ENCODE assay signal across 8 cellular contexts in genomic region chr7:75639893-75640600, GRCh38.
DNase-seq lines count a peak whose midpoint lies in the region; ATAC-seq and TF ChIP-seq lines count a peak whose summit lies in the region.

No MANE protein-coding gene starts in this region.

- peak overlapping the region in 1 of 2 donors; percentile 68 for H3K4me3 ChIP-seq in CD4-positive, alpha-beta memory T cell (ENCODE audit: low read length in 2 of 2)
- peak overlapping the region; percentile 75 for H3K4me3 ChIP-seq in MM.1S (ENCODE audit: low read length)
- peak overlapping the region; percentile 60 for H3K4me3 ChIP-seq in choroid plexus epithelial cell (ENCODE audit: low read depth, low read length)
- peak overlapping the region; percentile 65 for H3K4me3 ChIP-seq in naive thymus-derived CD4-positive, alpha-beta T cell (ENCODE audit: low read length)

- intact Hi-C loops in CD4-positive, alpha-beta memory T cell (cut with micrococcal nuclease): no loop called here
- intact Hi-C loops in naive thymus-derived CD4-positive, alpha-beta T cell (cut with micrococcal nuclease): loop anchor here (5.0 to 10.0 kb wide), 2 partner anchors 113 to 185 kb away; no protein-coding TSS in a partner anchor

- H3K9me3 ChIP-seq in CD4-positive, alpha-beta memory T cell (ENCODE audit: control insufficient read depth in 1 of 2, low read length in 2 of 2): no peaks in the 10 kb centered on the region
- no peaks in the 10 kb centered on the region for H3K9me3 ChIP-seq in MM.1S (replicated peaks; ENCODE audit: insufficient read depth, low read length)
- peaks cover 0 to 3% (median 0%) of the 10 kb centered on the region in 3 experiments for H3K9me3 ChIP-seq in naive thymus-derived CD4-positive, alpha-beta T cell (ENCODE audit: control insufficient read depth in 2 of 3, low read length in 3 of 3)

- peak overlapping the region; percentile 84 to 93 (median 88) for H3K4me3 Mint-ChIP-seq in CD4-positive, alpha-beta memory T cell
- H3K4me3 Mint-ChIP-seq in naive thymus-derived CD4-positive, alpha-beta T cell: peak overlapping the region; percentile 77 to 95 (median 88)

- peak overlapping the region; percentile 63; the same call in 1 of the 2 replicates for H3K9ac ChIP-seq in MM.1S (ENCODE audit: low read length)

- H3K9me2 ChIP-seq in MM.1S (replicated peaks; ENCODE audit: insufficient read depth, low read length): no peaks in the 10 kb centered on the region

- H3K36me3 ChIP-seq in CD4-positive, alpha-beta memory T cell (ENCODE audit: insufficient read depth, low read length): no peaks in the 10 kb centered on the region
- H3K36me3 ChIP-seq in MM.1S (replicated peaks; ENCODE audit: insufficient read depth, low read length): no peaks in the 10 kb centered on the region
- no peaks in the 10 kb centered on the region for H3K36me3 ChIP-seq in naive thymus-derived CD4-positive, alpha-beta T cell (ENCODE audit: control insufficient read depth in 2 of 3, insufficient read depth in 3 of 3, low read length in 3 of 3)

- H3K36me3 Mint-ChIP-seq in CD4-positive, alpha-beta memory T cell: no peaks in the 10 kb centered on the region
- no peaks in the 10 kb centered on the region for H3K36me3 Mint-ChIP-seq in naive thymus-derived CD4-positive, alpha-beta T cell

- peaks cover 8% of the 10 kb centered on the region for H3K4me1 ChIP-seq in CD4-positive, alpha-beta memory T cell (ENCODE audit: insufficient read depth, low read length)
- no peaks in the 10 kb centered on the region for H3K4me1 ChIP-seq in MM.1S (ENCODE audit: low read length)
- peaks cover 8 to 9% of the 10 kb centered on the region in 2 donors for H3K4me1 ChIP-seq in naive thymus-derived CD4-positive, alpha-beta T cell (ENCODE audit: control insufficient read depth in 2 of 2, insufficient read depth in 2 of 2, low read length in 2 of 2)

- H3F3A ChIP-seq in MM.1S (ENCODE audit: insufficient read depth, low read length): no peaks in the 10 kb centered on the region

- peak overlapping the region; percentile 72 for H2AFZ ChIP-seq in MM.1S (ENCODE audit: low read length)

- H3K27me3 Mint-ChIP-seq in CD4-positive, alpha-beta memory T cell: no peaks in the 10 kb centered on the region
- H3K27me3 Mint-ChIP-seq in naive thymus-derived CD4-positive, alpha-beta T cell: peaks cover 0 to 33% (median 0%) of the 10 kb centered on the region in 5 donors

- peaks cover 8 to 25% (median 9%) of the 10 kb centered on the region in 4 donors for H3K4me1 Mint-ChIP-seq in CD4-positive, alpha-beta memory T cell
- H3K4me1 Mint-ChIP-seq in naive thymus-derived CD4-positive, alpha-beta T cell: peaks cover 6 to 19% (median 11%) of the 10 kb centered on the region in 7 donors

- no peak for DNase-seq in CD4-positive, alpha-beta memory T cell
- DNase-seq in MM.1S: no peak
- DNase-seq in choroid plexus epithelial cell (ENCODE audit: low read depth): no peak
- DNase-seq in naive thymus-derived CD4-positive, alpha-beta T cell: no peak
- DNase-seq in NCI-H1417 treated with DMSO at 0.1 percent for 48 hours (lab: John Stamatoyannopoulos, UW): no peak
- no peak for DNase-seq in stimulated activated naive CD4-positive, alpha-beta T cell treated with Interleukin-2 at 50 U/mL for 16 hours (lab: John Stamatoyannopoulos, UW)

- H3K9me3 Mint-ChIP-seq in CD4-positive, alpha-beta memory T cell: peaks cover 0 to 9% (median 0%) of the 10 kb centered on the region in 8 donors
- H3K9me3 Mint-ChIP-seq in naive thymus-derived CD4-positive, alpha-beta T cell: peaks cover 0 to 5% (median 0%) of the 10 kb centered on the region in 11 donors

- no peak overlapping the region for H3K27ac ChIP-seq in CD4-positive, alpha-beta memory T cell (ENCODE audit: low read depth, low read length)
- no peak overlapping the region for H3K27ac ChIP-seq in MM.1S (ENCODE audit: low read length)
- peak overlapping the region; percentile 57 for H3K27ac ChIP-seq in naive thymus-derived CD4-positive, alpha-beta T cell (ENCODE audit: low read depth, low read length)

- no peak for TF ChIP-seq CTCF in MM.1S (IDR thresholded peaks at IDR 0.05; ENCODE audit: low read length)
- no peak for TF ChIP-seq CTCF in choroid plexus epithelial cell (conservative IDR thresholded peaks at IDR 0.05; ENCODE audit: low read depth, low read length)

- H3K4me2 ChIP-seq in MM.1S (ENCODE audit: low read depth, low read length): peak overlapping the region; percentile 84

- no peaks in the 10 kb centered on the region for H3K79me2 ChIP-seq in MM.1S (ENCODE audit: low read length)

- CTCF ChIA-PET in CD4-positive, alpha-beta memory T cell (lab: Charles Lee; ENCODE audit: partially characterized antibody): no interaction called here
- CTCF ChIA-PET in naive thymus-derived CD4-positive, alpha-beta T cell (lab: Charles Lee): interaction anchor here (0.6 kb wide), 1 partner anchor 1358 kb away, joined by 4 read pairs; no protein-coding TSS in a partner anchor

- POLR2A ChIA-PET in CD4-positive, alpha-beta memory T cell (lab: Charles Lee; ENCODE audit: partially characterized antibody): no interaction called here
- POLR2A ChIA-PET in naive thymus-derived CD4-positive, alpha-beta T cell (lab: Charles Lee): no interaction called here

- no peak for ATAC-seq in naive thymus-derived CD4-positive, alpha-beta T cell
- ATAC-seq in HG03457 (IDR thresholded peaks at IDR 0.05; ENCODE audit: unreplicated experiment) (no peak), esophagus mucosa (no peak)

- peak overlapping the region in 5 of 7 donors; percentile 6 to 72 (median 54) for H3K27ac Mint-ChIP-seq in CD4-positive, alpha-beta memory T cell
- H3K27ac Mint-ChIP-seq in naive thymus-derived CD4-positive, alpha-beta T cell: peak overlapping the region in 5 of 9 donors; percentile 48 to 83 (median 72)

- H3K27me3 ChIP-seq in CD4-positive, alpha-beta memory T cell (ENCODE audit: insufficient read depth, low read length): no peaks in the 10 kb centered on the region
- H3K27me3 ChIP-seq in MM.1S (replicated peaks; ENCODE audit: insufficient read depth, low read length): no peaks in the 10 kb centered on the region
- H3K27me3 ChIP-seq in naive thymus-derived CD4-positive, alpha-beta T cell (ENCODE audit: control insufficient read depth in 2 of 2, insufficient read depth in 2 of 2, low read length in 2 of 2): no peaks in the 10 kb centered on the region

- no peaks in the 10 kb centered on the region for H4K20me1 ChIP-seq in MM.1S (ENCODE audit: insufficient read depth, low read length)
